8 cellular contexts compared by ENCODE assay signal in genomic region chr2:64608867-64609228, GRCh38. TPM values are rescaled to one million over a fixed set of nuclear protein-coding genes. Genes with fewer than 3 reads are reported as not detected.
DNase-seq lines count a peak whose midpoint lies in the region; ATAC-seq and TF ChIP-seq lines count a peak whose summit lies in the region.

No MANE protein-coding gene starts in this region.

- in situ Hi-C loops in GM13977 (cut with MboI; ENCODE audit: low pct_unique_long_range_greater_than_20kb, low sequenced_read_pairs, unreplicated experiment) = no loop called here

- TF ChIP-seq POLR2A in NB4 (IDR thresholded peaks at IDR 0.05; ENCODE audit: extremely low read depth, insufficient read length) = no peak

- DNase-seq in NB4 (ENCODE audit: low read depth) (peak; percentile 21), RKO (ENCODE audit: low spot score) (no peak), GM13977 (ENCODE audit: low spot score) (no peak), NCI-H2196 (lab: John Stamatoyannopoulos, UW; ENCODE audit: unreplicated experiment) (no peak), HCEC 1CT (no peak)

- 8 to 14% methylated on average over 19 to 20 of the region's 20 CpGs for WGBS in esophagus, 2 donors

- H3K27me3 ChIP-seq in esophagus (ENCODE audit: control insufficient read depth in 1 of 2, insufficient read depth in 2 of 2, low read length in 2 of 2) = no peaks in the 10 kb centered on the region
- no peaks in the 10 kb centered on the region for H3K27me3 ChIP-seq in parathyroid adenoma (ENCODE audit: control insufficient read depth, insufficient read depth, low read length)

- no peak overlapping the region for H3K4me3 ChIP-seq in NB4 (ENCODE audit: low read depth, low read length)
- H3K4me3 ChIP-seq in esophagus (ENCODE audit: low read depth in 1 of 2, low read length in 2 of 2) = peak overlapping the region; percentile 41 to 60
- peak overlapping the region; percentile 28 for H3K4me3 ChIP-seq in parathyroid adenoma (ENCODE audit: low read depth, low read length)

- no peak for TF ChIP-seq CTCF in NB4 (IDR thresholded peaks at IDR 0.05; ENCODE audit: low read depth, low read length)
- no peak for TF ChIP-seq CTCF in parathyroid adenoma (IDR thresholded peaks at IDR 0.05)
- no peak for TF ChIP-seq CTCF in GM13977 (IDR thresholded peaks at IDR 0.05; ENCODE audit: extremely low read depth, insufficient read depth, missing control alignments)

- peak overlapping the region; percentile 65 to 87 for H3K27ac ChIP-seq in esophagus (ENCODE audit: low read depth in 2 of 2, low read length in 1 of 2)
- H3K27ac ChIP-seq in parathyroid adenoma = no peak overlapping the region

- H3K9ac ChIP-seq in parathyroid adenoma = no peak overlapping the region

- no peaks in the 10 kb centered on the region for H3K9me3 ChIP-seq in esophagus (ENCODE audit: control insufficient read depth in 2 of 2, insufficient read depth in 1 of 2, low read depth in 1 of 2, low read length in 1 of 2)
- no peaks in the 10 kb centered on the region for H3K9me3 ChIP-seq in parathyroid adenoma (ENCODE audit: control insufficient read depth, low read length)

- H3K36me3 ChIP-seq in esophagus (ENCODE audit: control insufficient read depth in 2 of 2, insufficient read depth in 2 of 2, low read length in 1 of 2) (no peaks in the 10 kb centered on the region), parathyroid adenoma (ENCODE audit: control insufficient read depth, insufficient read depth, low read length) (no peaks in the 10 kb centered on the region)

- H3K79me2 ChIP-seq in parathyroid adenoma = no peaks in the 10 kb centered on the region

- H2AFZ ChIP-seq in parathyroid adenoma = peak overlapping the region; percentile 94

- peak; percentile 11 for ATAC-seq in GM21390 (IDR thresholded peaks at IDR 0.05; ENCODE audit: unreplicated experiment)

- H3K4me1 ChIP-seq in esophagus (ENCODE audit: control insufficient read depth in 2 of 2, insufficient read depth in 2 of 2, low read length in 1 of 2) = peaks cover 2 to 12% of the 10 kb centered on the region in 2 donors
- no peaks in the 10 kb centered on the region for H3K4me1 ChIP-seq in parathyroid adenoma

- peak overlapping the region; percentile 30 for H3K4me2 ChIP-seq in parathyroid adenoma (ENCODE audit: low read length)

RNA-seq across cellular contexts. Expression of gene SERTAD2, which starts 44.9 kb away (rescaled TPM):
- polyA plus RNA-seq in esophagus = 10 to 100 TPM; 13.6 to 22.9 TPM
